In the genomic region with DNA sequence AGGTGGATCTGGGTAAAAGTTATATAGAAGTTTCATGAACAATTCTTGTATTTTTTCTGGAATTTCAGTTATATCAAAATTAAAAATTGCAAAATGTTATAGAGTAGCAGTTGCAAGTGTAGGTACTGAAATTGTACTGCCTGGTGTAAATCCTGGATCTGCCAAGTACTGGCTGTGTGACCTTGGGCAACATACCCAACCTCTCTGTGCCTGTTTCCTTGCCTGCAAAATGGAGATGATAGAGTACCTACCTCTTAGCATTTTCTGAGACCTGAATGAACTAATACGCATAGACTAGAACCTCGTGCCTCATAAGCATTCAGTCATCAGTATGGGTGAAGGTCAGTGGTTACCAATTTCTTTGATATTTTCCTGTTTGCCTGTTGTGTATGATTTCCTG, we compare ENCODE assay signal across 40 cellular contexts.
"Had no signal": no experiment of that assay in that cellular context is flagged by ENCODE, and none has a peak within 500 bp of the region (broad histone marks: within the 10 kb centered on the region; RNA-seq: fewer than 3 reads in every experiment).

No MANE protein-coding gene starts in this region.

- H3K27me3 ChIP-seq: adrenal gland, ascending aorta, body of pancreas, brain microvascular endothelial cell, breast epithelium, cardiac muscle cell had no signal

- FAIRE-seq: astrocyte, bronchial epithelial cell had no signal

- H3K36me3 Mint-ChIP-seq: activated naive CD4-positive, alpha-beta T cell treated with anti-CD3 and anti-CD28 coated beads, Interleukin-2, amount 10 ng/mL, durations not matched to agents 7 days and 5 days; activated naive CD4-positive, alpha-beta T cell treated with anti-CD3 and anti-CD28 coated beads, Interleukin-2, amount 50 U/mL, for 24 hours; activated naive CD4-positive, alpha-beta T cell treated with anti-CD3 and anti-CD28 coated beads, Interleukin-2, amount 50 U/mL, for 72 hours; activated naive CD8-positive, alpha-beta T cell; activated naive CD8-positive, alpha-beta T cell treated with anti-CD3 and anti-CD28 coated beads for 36 hours; activated naive CD8-positive, alpha-beta T cell treated with anti-CD3 and anti-CD28 coated beads, Interleukin-2, amount 10 ng/mL, durations not matched to agents 7 days and 5 days; brain had no signal

- H3K27ac ChIP-seq: adrenal gland, ascending aorta, body of pancreas, brain microvascular endothelial cell, breast epithelium, cardiac muscle cell had no signal

- ATAC-seq: activated naive CD4-positive, alpha-beta T cell treated with anti-CD3 and anti-CD28 coated beads, Interleukin-2, amount 50 U/mL, for 72 hours; activated naive CD8-positive, alpha-beta T cell treated with anti-CD3 and anti-CD28 coated beads, Interleukin-2, amount 50 U/mL, for 24 hours; activated T-cell treated with anti-CD3 and anti-CD28 coated beads, Interleukin-2, amount 50 U/mL, for 4 hours; activated T-cell treated with anti-CD3 and anti-CD28 coated beads, Interleukin-2, amount 50 U/mL, for 72 hours; activated T-helper 17 cell treated with anti-CD3 and anti-CD28 coated beads, Interleukin-2, amount 50 U/mL, for 72 hours; body of pancreas had no signal

- H3K9me3 ChIP-seq: adrenal gland, ascending aorta, body of pancreas, breast epithelium had no signal

- H3K4me1 Mint-ChIP-seq: activated naive CD4-positive, alpha-beta T cell treated with anti-CD3 and anti-CD28 coated beads, Interleukin-2, amount 10 ng/mL, durations not matched to agents 7 days and 5 days; activated naive CD4-positive, alpha-beta T cell treated with anti-CD3 and anti-CD28 coated beads, Interleukin-2, amount 50 U/mL, for 24 hours; activated naive CD8-positive, alpha-beta T cell treated with anti-CD3 and anti-CD28 coated beads for 36 hours; activated naive CD8-positive, alpha-beta T cell treated with anti-CD3 and anti-CD28 coated beads, Interleukin-2, amount 10 ng/mL, durations not matched to agents 7 days and 5 days; activated naive CD8-positive, alpha-beta T cell treated with anti-CD3 and anti-CD28 coated beads, Interleukin-2, amount 50 U/mL, for 24 hours; activated T-helper 17 cell treated with anti-CD3 and anti-CD28 coated beads, Interleukin-2, amount 50 U/mL, for 72 hours; central memory CD8-positive, alpha-beta T cell had no signal

- H3K27ac Mint-ChIP-seq: activated naive CD4-positive, alpha-beta T cell treated with anti-CD3 and anti-CD28 coated beads for 36 hours; activated naive CD4-positive, alpha-beta T cell treated with anti-CD3 and anti-CD28 coated beads, Interleukin-2, amount 10 ng/mL, durations not matched to agents 7 days and 5 days; activated naive CD4-positive, alpha-beta T cell treated with anti-CD3 and anti-CD28 coated beads, Interleukin-2, amount 50 U/mL, for 24 hours; activated naive CD4-positive, alpha-beta T cell treated with anti-CD3 and anti-CD28 coated beads, Interleukin-2, amount 50 U/mL, for 72 hours; activated naive CD8-positive, alpha-beta T cell; activated naive CD8-positive, alpha-beta T cell treated with anti-CD3 and anti-CD28 coated beads for 36 hours; activated naive CD8-positive, alpha-beta T cell treated with anti-CD3 and anti-CD28 coated beads, Interleukin-2, amount 10 ng/mL, durations not matched to agents 7 days and 5 days; activated naive CD8-positive, alpha-beta T cell treated with anti-CD3 and anti-CD28 coated beads, Interleukin-2, amount 50 U/mL, for 24 hours; activated T-cell treated with anti-CD3 and anti-CD28 coated beads, Interleukin-2, amount 50 U/mL, for 24 hours; activated T-cell treated with anti-CD3 and anti-CD28 coated beads, Interleukin-2, amount 50 U/mL, for 72 hours; activated T-helper 1 cell treated with anti-CD3 and anti-CD28 coated beads, Interleukin-12 subunit alpha, Interleukin-12 subunit beta, Interleukin-2, Interleukin-4 antibody, amounts not matched to agents 30 ng/mL and 10 ng/mL and 1 ng/mL, durations not matched to agents 14 hours and 24 hours and 36 hours; activated T-helper 17 cell treated with anti-CD3 and anti-CD28 coated beads, Interleukin-2, amount 50 U/mL, for 72 hours; activated T-helper 2 cell treated with anti-CD3 and anti-CD28 coated beads, Interferon-gamma antibody, Interleukin-2, Interleukin-4, amounts not matched to agents 10 μg/mL and 5 μg/mL and 100 μg/mL, durations not matched to agents 14 hours and 24 hours and 36 hours had no signal

- DNase-seq: activated effector memory CD4-positive, alpha-beta T cell treated with anti-CD3 and anti-CD28 coated beads, Interleukin-2, amount 50 U/mL, for 16 hours; activated effector memory CD4-positive, alpha-beta T cell treated with Interleukin-2 at 50 U/mL for 16 hours; activated gamma-delta T cell; activated gamma-delta T cell treated with Interleukin-2 at 50 U/mL for 16 hours; activated naive CD4-positive, alpha-beta T cell; activated naive CD4-positive, alpha-beta T cell treated with anti-CD3 and anti-CD28 coated beads for 36 hours; activated naive CD4-positive, alpha-beta T cell treated with anti-CD3 and anti-CD28 coated beads, Interleukin-2, amount 10 ng/mL, durations not matched to agents 7 days and 5 days; activated naive CD4-positive, alpha-beta T cell treated with anti-CD3 and anti-CD28 coated beads, Interleukin-2, amount 50 U/mL, for 16 hours; activated naive CD4-positive, alpha-beta T cell treated with Interleukin-2 at 50 U/mL for 16 hours; activated naive CD8-positive, alpha-beta T cell treated with anti-CD3 and anti-CD28 coated beads for 36 hours; activated naive CD8-positive, alpha-beta T cell treated with anti-CD3 and anti-CD28 coated beads, Interleukin-2, amount 10 ng/mL, durations not matched to agents 7 days and 5 days; activated naive CD8-positive, alpha-beta T cell treated with anti-CD3 and anti-CD28 coated beads, Interleukin-2, amount 50 U/mL, for 24 hours; activated T-cell treated with anti-CD3 and anti-CD28 coated beads, Interleukin-2, amount 50 U/mL, for 1 hour; activated T-cell treated with anti-CD3 and anti-CD28 coated beads, Interleukin-2, amount 50 U/mL, for 24 hours; activated T-cell treated with anti-CD3 and anti-CD28 coated beads, Interleukin-2, amount 50 U/mL, for 4 hours; activated T-cell treated with anti-CD3 and anti-CD28 coated beads, Interleukin-2, amount 50 U/mL, for 48 hours; activated T-cell treated with anti-CD3 and anti-CD28 coated beads, Interleukin-2, amount 50 U/mL, for 72 hours; adrenal gland; amniotic stem cell; amygdala; anterior cingulate cortex; aorta; body of pancreas; brain microvascular endothelial cell; caudate nucleus; central memory CD4-positive, alpha-beta T cell; cerebellar nuclear complex had no signal

- H3K27me3 Mint-ChIP-seq: activated naive CD8-positive, alpha-beta T cell; activated naive CD8-positive, alpha-beta T cell treated with anti-CD3 and anti-CD28 coated beads, Interleukin-2, amount 10 ng/mL, durations not matched to agents 7 days and 5 days; brain had no signal

- H3K36me3 ChIP-seq: adrenal gland, ascending aorta, brain microvascular endothelial cell, breast epithelium, cardiac muscle cell had no signal

- H3K9me3 Mint-ChIP-seq: activated naive CD4-positive, alpha-beta T cell treated with anti-CD3 and anti-CD28 coated beads, Interleukin-2, amount 10 ng/mL, durations not matched to agents 7 days and 5 days; activated naive CD4-positive, alpha-beta T cell treated with anti-CD3 and anti-CD28 coated beads, Interleukin-2, amount 50 U/mL, for 24 hours; activated naive CD8-positive, alpha-beta T cell treated with anti-CD3 and anti-CD28 coated beads for 36 hours; activated naive CD8-positive, alpha-beta T cell treated with anti-CD3 and anti-CD28 coated beads, Interleukin-2, amount 10 ng/mL, durations not matched to agents 7 days and 5 days; activated T-cell treated with anti-CD3 and anti-CD28 coated beads, Interleukin-2, amount 50 U/mL, for 4 hours; activated T-helper 1 cell treated with anti-CD3 and anti-CD28 coated beads, Interleukin-12 subunit alpha, Interleukin-12 subunit beta, Interleukin-2, Interleukin-4 antibody, amounts not matched to agents 30 ng/mL and 10 ng/mL and 1 ng/mL, durations not matched to agents 14 hours and 24 hours and 36 hours; activated T-helper 2 cell treated with anti-CD3 and anti-CD28 coated beads, Interferon-gamma antibody, Interleukin-2, Interleukin-4, amounts not matched to agents 10 μg/mL and 5 μg/mL and 100 μg/mL, durations not matched to agents 14 hours and 24 hours and 36 hours; central memory CD8-positive, alpha-beta T cell had no signal

- H3K4me3 Mint-ChIP-seq: activated naive CD4-positive, alpha-beta T cell treated with anti-CD3 and anti-CD28 coated beads for 36 hours; activated naive CD4-positive, alpha-beta T cell treated with anti-CD3 and anti-CD28 coated beads, Interleukin-2, amount 10 ng/mL, durations not matched to agents 7 days and 5 days; activated naive CD4-positive, alpha-beta T cell treated with anti-CD3 and anti-CD28 coated beads, Interleukin-2, amount 50 U/mL, for 24 hours; activated naive CD8-positive, alpha-beta T cell; activated naive CD8-positive, alpha-beta T cell treated with anti-CD3 and anti-CD28 coated beads for 36 hours; activated naive CD8-positive, alpha-beta T cell treated with anti-CD3 and anti-CD28 coated beads, Interleukin-2, amount 10 ng/mL, durations not matched to agents 7 days and 5 days; activated naive CD8-positive, alpha-beta T cell treated with anti-CD3 and anti-CD28 coated beads, Interleukin-2, amount 50 U/mL, for 24 hours; activated T-cell treated with anti-CD3 and anti-CD28 coated beads, Interleukin-2, amount 50 U/mL, for 24 hours; activated T-cell treated with anti-CD3 and anti-CD28 coated beads, Interleukin-2, amount 50 U/mL, for 4 hours; activated T-cell treated with anti-CD3 and anti-CD28 coated beads, Interleukin-2, amount 50 U/mL, for 72 hours; activated T-helper 1 cell treated with anti-CD3 and anti-CD28 coated beads, Interleukin-12 subunit alpha, Interleukin-12 subunit beta, Interleukin-2, Interleukin-4 antibody, amounts not matched to agents 30 ng/mL and 10 ng/mL and 1 ng/mL, durations not matched to agents 14 hours and 24 hours and 36 hours; activated T-helper 17 cell treated with anti-CD3 and anti-CD28 coated beads, Interleukin-2, amount 50 U/mL, for 72 hours; brain; central memory CD8-positive, alpha-beta T cell had no signal

- H3K4me3 ChIP-seq: adrenal gland, ascending aorta, body of pancreas, breast epithelium, cardiac muscle cell had no signal

- H3K4me1 ChIP-seq: ascending aorta, body of pancreas, breast epithelium had no signal
